In the genomic region with DNA sequence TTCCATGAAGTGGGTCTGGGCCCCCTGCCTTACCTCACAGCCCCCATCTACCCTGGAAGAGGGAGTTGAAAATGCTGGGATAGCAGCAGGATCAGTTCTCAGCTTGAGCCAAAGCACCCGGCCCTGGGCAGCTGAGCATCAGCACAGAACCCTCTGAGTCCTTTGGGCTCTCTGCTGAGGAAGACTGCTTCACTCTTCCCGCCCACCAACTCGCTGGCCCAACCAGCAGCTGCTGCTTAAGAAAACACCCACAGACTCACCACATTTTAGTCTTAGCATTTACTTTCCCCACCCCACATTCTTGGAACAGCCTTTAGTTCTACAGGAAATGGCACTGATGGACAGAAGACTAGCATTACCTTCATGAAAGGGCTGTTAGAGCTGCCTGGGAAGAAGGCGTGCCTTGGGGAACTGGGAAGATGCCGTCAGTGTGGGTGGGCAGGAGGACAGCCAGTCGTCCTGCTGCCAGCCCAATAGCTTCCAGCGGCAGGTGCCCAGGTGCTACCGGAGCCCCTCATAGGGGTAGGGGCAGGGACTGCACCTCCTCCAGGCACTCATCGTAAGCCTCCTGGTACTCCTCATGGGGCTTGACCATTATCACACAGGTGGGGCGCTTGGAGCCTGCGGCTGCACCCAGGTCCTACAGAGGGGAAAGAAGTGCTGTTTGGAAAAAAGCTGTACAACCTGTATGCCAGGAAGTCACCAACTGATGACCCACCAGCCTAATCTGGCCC, we compare ENCODE assay signal across 1 cellular context.
TF ChIP-seq lines count a peak whose summit lies in the region.

No MANE protein-coding gene starts in this region.

TF ChIP-seq in HepG2, 621 proteins besides CTCF, POLR2A, EP300 and RAD21:
- TF ChIP-seq AGO2 (optimal IDR thresholded peaks at IDR 0.05; ENCODE audit: low read depth, low read length): peak; percentile 28
- no peak for TF ChIP-seq SMAD1 (CRISPR knock-in tag; IDR thresholded peaks at IDR 0.05; ENCODE audit: borderline replicate concordance, low read depth)
